ENCODE assay signal across 8 cellular contexts in the genomic region with DNA sequence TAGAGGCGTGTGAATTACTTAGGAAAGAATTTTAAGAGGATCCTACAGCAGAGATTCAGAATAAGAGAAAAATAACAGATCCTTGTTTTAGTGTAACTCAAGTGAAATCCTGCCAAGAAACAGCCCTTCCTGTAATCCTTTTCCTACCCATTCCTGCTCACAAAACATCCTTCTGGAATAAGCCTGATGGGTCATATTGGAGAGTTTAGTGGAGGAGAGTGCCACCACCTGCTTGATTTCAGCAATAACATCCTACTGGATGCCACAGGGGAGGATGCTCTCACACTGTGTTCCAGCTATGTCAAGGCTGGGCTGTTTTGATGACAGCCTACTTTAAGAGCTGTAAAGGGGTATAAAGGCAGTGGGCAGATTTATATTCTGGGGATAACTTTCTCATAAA. TPM values are rescaled to one million over a fixed set of nuclear protein-coding genes. Genes with fewer than 3 reads are reported as not detected.
DNase-seq lines count a peak whose midpoint lies in the region; ATAC-seq and TF ChIP-seq lines count a peak whose summit lies in the region.

No MANE protein-coding gene starts in this region.

- WGBS in right cardiac atrium = 55% methylated on average over 1 of the region's 1 CpG

- H3K4me1 ChIP-seq in right cardiac atrium (ENCODE audit: control insufficient read depth, insufficient read depth, low read length) = no peaks in the 10 kb centered on the region

- no peak overlapping the region for H3K9ac ChIP-seq in SK-N-MC (ENCODE audit: insufficient read length)

- H3K27me3 Mint-ChIP-seq in type B pancreatic cell = no peaks in the 10 kb centered on the region

- intact Hi-C loops in right cardiac atrium (cut with DNase I) = loop anchor here in 1 of 4 donors (10.0 kb wide), 2 partner anchors 50 to 260 kb away; partner anchors contain the start of gene CCDC178

- ATAC-seq in right cardiac atrium (peak; percentile 66 to 84), GM18870 (IDR thresholded peaks at IDR 0.05; ENCODE audit: unreplicated experiment) (no peak), HG03159 (IDR thresholded peaks at IDR 0.05; ENCODE audit: unreplicated experiment) (no peak)
- no peak for ATAC-seq in stimulated activated effector memory CD8-positive, alpha-beta T cell treated with anti-CD3 and anti-CD28 coated beads, Interleukin-12 subunit alpha, Interleukin-12 subunit beta, amount 100 ng/mL, for 72 hours

- peak; percentile 28; the same call in 1 of the 2 replicates for TF ChIP-seq CTCF in GM12874 (IDR thresholded peaks at IDR 0.05; ENCODE audit: insufficient read depth, low read depth, low read length)
- TF ChIP-seq CTCF in LNCaP clone FGC (IDR thresholded peaks at IDR 0.05; ENCODE audit: control insufficient read depth, extremely low read depth, insufficient read depth) = peak; percentile 77
- peak; percentile 76 for TF ChIP-seq CTCF in type B pancreatic cell (conservative IDR thresholded peaks at IDR 0.05)

- DNase-seq in LNCaP clone FGC (ENCODE audit: low read depth) (peak; percentile 2), SK-N-MC (ENCODE audit: low read depth, low spot score) (no peak), right cardiac atrium (no peak), type B pancreatic cell (ENCODE audit: extremely low spot score, unreplicated experiment) (no peak)
- DNase-seq in stimulated activated effector memory CD8-positive, alpha-beta T cell treated with anti-CD3 and anti-CD28 coated beads, Interleukin-12 subunit alpha, Interleukin-12 subunit beta, amount 100 ng/mL, for 72 hours (ENCODE audit: low spot score in 2 of 2) = no peak

- H3K4me1 Mint-ChIP-seq in type B pancreatic cell (ENCODE audit: unreplicated experiment) = peaks cover 5% of the 10 kb centered on the region
- H3K4me1 Mint-ChIP-seq in stimulated activated effector memory CD8-positive, alpha-beta T cell treated with anti-CD3 and anti-CD28 coated beads, Interleukin-12 subunit alpha, Interleukin-12 subunit beta, amount 100 ng/mL, for 72 hours = no peaks in the 10 kb centered on the region

- no peaks in the 10 kb centered on the region for H3K9me3 Mint-ChIP-seq in type B pancreatic cell
- peaks cover 13% of the 10 kb centered on the region for H3K9me3 Mint-ChIP-seq in stimulated activated effector memory CD8-positive, alpha-beta T cell treated with anti-CD3 and anti-CD28 coated beads, Interleukin-12 subunit alpha, Interleukin-12 subunit beta, amount 100 ng/mL, for 72 hours

- H3K9me3 ChIP-seq in SK-N-MC (ENCODE audit: low read depth, low read length) (no peaks in the 10 kb centered on the region), right cardiac atrium (ENCODE audit: control insufficient read depth, low read length) (no peaks in the 10 kb centered on the region)

- H3K4me3 ChIP-seq in LNCaP clone FGC (ENCODE audit: low read depth, low read length) (no peak overlapping the region), SK-N-MC (peak overlapping the region; percentile 41), right cardiac atrium (ENCODE audit: low read length) (no peak overlapping the region)

- H3K27ac ChIP-seq in SK-N-MC (peak overlapping the region; percentile 87), right cardiac atrium (ENCODE audit: low read length) (no peak overlapping the region)

- no peaks in the 10 kb centered on the region for H3K27me3 ChIP-seq in right cardiac atrium (ENCODE audit: control insufficient read depth, insufficient read depth)

- no peak overlapping the region for H3K4me3 Mint-ChIP-seq in type B pancreatic cell
- no peak overlapping the region for H3K4me3 Mint-ChIP-seq in stimulated activated effector memory CD8-positive, alpha-beta T cell treated with anti-CD3 and anti-CD28 coated beads, Interleukin-12 subunit alpha, Interleukin-12 subunit beta, amount 100 ng/mL, for 72 hours

- H3K27ac Mint-ChIP-seq in type B pancreatic cell = no peak overlapping the region
- H3K27ac Mint-ChIP-seq in stimulated activated effector memory CD8-positive, alpha-beta T cell treated with anti-CD3 and anti-CD28 coated beads, Interleukin-12 subunit alpha, Interleukin-12 subunit beta, amount 100 ng/mL, for 72 hours = no peak overlapping the region

- H3K36me3 ChIP-seq in SK-N-MC (ENCODE audit: insufficient read depth, low read length) = no peaks in the 10 kb centered on the region

- no peaks in the 10 kb centered on the region for H3K36me3 Mint-ChIP-seq in type B pancreatic cell
- no peaks in the 10 kb centered on the region for H3K36me3 Mint-ChIP-seq in stimulated activated effector memory CD8-positive, alpha-beta T cell treated with anti-CD3 and anti-CD28 coated beads, Interleukin-12 subunit alpha, Interleukin-12 subunit beta, amount 100 ng/mL, for 72 hours

RNA-seq across cellular contexts. Expression of gene CCDC178, which starts 54.8 kb away (rescaled TPM):
- under 1 TPM in 2 of 4 donors, not detected in 2; 0.14 to 0.29 TPM for total RNA-seq in right cardiac atrium
- polyA plus RNA-seq in right cardiac atrium = 0.41 TPM
- total RNA-seq in type B pancreatic cell (ENCODE audit: low replicate concordance) = 0.74 and 2.8 TPM in 2 replicates

Comparison
In these comparisons a context has a peak if more than half of its experiments do, and no peak if none do; other contexts are left out.
1. ATAC-seq: peak in right cardiac atrium (2 of 2); none in stimulated activated effector memory CD8-positive, alpha-beta T cell treated with anti-CD3 and anti-CD28 coated beads, Interleukin-12 subunit alpha, Interleukin-12 subunit beta, amount 100 ng/mL, for 72 hours (single experiment), GM18870 (single experiment) and HG03159 (single experiment).
2. Peak in every context shown above with its lines, with median percentiles within 50 percentile points of each other: CTCF ChIP-seq.